Comparison of ENCODE assay signal across 22 cellular contexts in the genomic region with DNA sequence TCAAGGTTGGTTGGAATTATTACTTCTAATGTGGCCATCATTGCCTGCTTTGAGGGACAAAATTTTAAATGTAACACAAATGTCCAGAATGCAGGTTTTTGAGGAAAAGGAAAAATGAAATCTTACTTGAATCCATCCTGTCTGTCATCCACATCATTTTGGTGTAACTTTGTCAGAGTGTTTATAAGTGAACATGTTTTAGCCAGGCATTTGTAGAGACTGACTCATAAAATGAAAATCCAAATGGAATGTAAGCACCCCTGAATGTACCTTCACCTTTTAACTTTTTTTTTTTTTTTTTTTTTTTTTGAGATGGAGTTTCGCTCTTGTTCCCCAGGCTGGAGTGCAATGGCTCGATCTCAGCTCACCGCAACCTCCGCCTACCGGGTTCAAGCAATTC.
DNase-seq lines count a peak whose midpoint lies in the region; ATAC-seq, FAIRE-seq and TF ChIP-seq lines count a peak whose summit lies in the region.
"Had no signal": no experiment of that assay in that cellular context is flagged by ENCODE, and none has a peak within 500 bp of the region (broad histone marks: within the 10 kb centered on the region; RNA-seq: fewer than 3 reads in every experiment).

No MANE protein-coding gene starts in this region.

- no peaks in the 10 kb centered on the region for H3K36me3 ChIP-seq in HEK293 (ENCODE audit: control insufficient read depth in 2 of 2, insufficient read depth in 1 of 2, low read length in 2 of 2)
- H3K36me3 ChIP-seq in RWPE2 (ENCODE audit: low read depth): no peaks in the 10 kb centered on the region
- H3K36me3 ChIP-seq: BLaER1 treated with 17β-estradiol and CSF1 and Interleukin-3, amounts not matched to agents 10 nM and 100 nM; MG63 had no signal

- peaks cover 3% of the 10 kb centered on the region; the same call in 1 of the 2 replicates for H3K4me1 ChIP-seq in HEK293 (ENCODE audit: control insufficient read depth, insufficient read depth, low read length)
- peaks cover 58% of the 10 kb centered on the region for H3K4me1 ChIP-seq in RWPE2 (ENCODE audit: insufficient read depth, poor library complexity, severe bottlenecking)
- peaks cover 52% of the 10 kb centered on the region for H3K4me1 ChIP-seq in foreskin keratinocyte
- H3K4me1 ChIP-seq: BLaER1 treated with 17β-estradiol and CSF1 and Interleukin-3, amounts not matched to agents 10 nM and 100 nM had no signal

- H3K9me3 Mint-ChIP-seq in chondrocyte (ENCODE audit: low read depth): no peaks in the 10 kb centered on the region
- H3K9me3 Mint-ChIP-seq: CD4-positive, alpha-beta T cell had no signal

- H3K27ac ChIP-seq in HEK293 (ENCODE audit: extremely low read depth, low read depth, low read length): no peak overlapping the region
- H3K27ac ChIP-seq in RWPE2 (ENCODE audit: poor library complexity, severe bottlenecking): peak overlapping the region; percentile 97
- H3K27ac ChIP-seq in foreskin keratinocyte: peak overlapping the region; percentile 42
- H3K27ac ChIP-seq: BLaER1 treated with 17β-estradiol and CSF1 and Interleukin-3, amounts not matched to agents 10 nM and 100 nM had no signal

- CTCF ChIA-PET in HEK293 (lab: Yijun Ruan, JAX): no interaction called here

- H3K27me3 ChIP-seq in RWPE2 (ENCODE audit: insufficient read depth, poor library complexity, severe bottlenecking) (no peaks in the 10 kb centered on the region), foreskin keratinocyte (no peaks in the 10 kb centered on the region)
- H3K27me3 ChIP-seq: BLaER1 treated with 17β-estradiol and CSF1 and Interleukin-3, amounts not matched to agents 10 nM and 100 nM had no signal

- ATAC-seq in RWPE2 (ENCODE audit: low read depth) (peak; percentile 63), foreskin keratinocyte (peak; percentile 56), GM18868 (IDR thresholded peaks at IDR 0.05; ENCODE audit: unreplicated experiment) (no peak), GM19397 (IDR thresholded peaks at IDR 0.05; ENCODE audit: unreplicated experiment) (no peak)
- ATAC-seq: K562, Panc1, SK-N-SH treated with all-trans-retinoic acid at 6 μM for 48 hours had no signal

- POLR2A ChIA-PET in HEK293 (lab: Yijun Ruan, JAX): no interaction called here

- no peak overlapping the region for H3K27ac Mint-ChIP-seq in chondrocyte (ENCODE audit: unreplicated experiment)
- H3K27ac Mint-ChIP-seq: CD4-positive, alpha-beta T cell had no signal

- H3K9me3 ChIP-seq in HEK293 (ENCODE audit: control insufficient read depth, insufficient read depth, low read depth, low read length) (no peaks in the 10 kb centered on the region), RWPE2 (ENCODE audit: severe bottlenecking) (no peaks in the 10 kb centered on the region)
- H3K9me3 ChIP-seq: BLaER1 treated with 17β-estradiol and CSF1 and Interleukin-3, amounts not matched to agents 10 nM and 100 nM; MG63 had no signal

- TF ChIP-seq CTCF in HEK293 (tag by site-specific recombination; IDR thresholded peaks at IDR 0.05) (no peak), RWPE2 (IDR thresholded peaks at IDR 0.05; ENCODE audit: poor library complexity, severe bottlenecking) (no peak), foreskin keratinocyte (conservative IDR thresholded peaks at IDR 0.05) (no peak), chondrocyte (IDR thresholded peaks at IDR 0.05) (no peak)

- no peak overlapping the region for H3K4me3 Mint-ChIP-seq in chondrocyte (ENCODE audit: unreplicated experiment)
- H3K4me3 Mint-ChIP-seq: CD4-positive, alpha-beta T cell had no signal

- DNase-seq in RWPE2 (ENCODE audit: low spot score) (no peak), foreskin keratinocyte (peak; percentile 57 to 76), urothelium cell line (ENCODE audit: low spot score) (peak; percentile 65), chondrocyte (ENCODE audit: low spot score) (no peak)
- DNase-seq: AML-193; CD4-positive, alpha-beta T cell; DMS53; Kasumi-1; MG63; NCI-H1105 treated with DMSO at 0.1 percent for 48 hours; NCI-H2029; NCI-H446 treated with DMSO at 0.1 percent for 48 hours; NCI-H526 treated with DMSO at 0.1 percent for 48 hours had no signal

- no peak for FAIRE-seq in urothelium cell line (lab: Jason Lieb, UNC)
- FAIRE-seq: A204.1, H54, K562 had no signal

- H3K4me1 Mint-ChIP-seq in chondrocyte (ENCODE audit: low read depth): peaks cover 2% of the 10 kb centered on the region

- H3K4me3 ChIP-seq in HEK293 (ENCODE audit: low read depth, low read length): no peak overlapping the region
- no peak overlapping the region for H3K4me3 ChIP-seq in RWPE2 (ENCODE audit: severe bottlenecking)
- H3K4me3 ChIP-seq: BLaER1 treated with 17β-estradiol and CSF1 and Interleukin-3, amounts not matched to agents 10 nM and 100 nM; K562; MG63 had no signal

- no peaks in the 10 kb centered on the region for H3K36me3 Mint-ChIP-seq in chondrocyte (ENCODE audit: low read depth)

- H3K27me3 Mint-ChIP-seq in chondrocyte (ENCODE audit: low read depth): peaks cover 6% of the 10 kb centered on the region
- H3K27me3 Mint-ChIP-seq: CD4-positive, alpha-beta T cell had no signal

TF ChIP-seq in HEK293, 187 proteins besides CTCF, POLR2A, EP300 and RAD21:
- TF ChIP-seq ZSCAN30 (tag by site-specific recombination; IDR thresholded peaks at IDR 0.05) (no peak), ZNF791 (tag by site-specific recombination; IDR thresholded peaks at IDR 0.05) (no peak), ZNF132 (tag by site-specific recombination; IDR thresholded peaks at IDR 0.05; ENCODE audit: borderline replicate concordance) (no peak), ZNF2 (tag by site-specific recombination; IDR thresholded peaks at IDR 0.05) (no peak), ZNF335 (tag by site-specific recombination; conservative IDR thresholded peaks at IDR 0.05) (peak; percentile 37; the same call in 1 of the 2 replicates)
- TF ChIP-seq, protein P1, sequence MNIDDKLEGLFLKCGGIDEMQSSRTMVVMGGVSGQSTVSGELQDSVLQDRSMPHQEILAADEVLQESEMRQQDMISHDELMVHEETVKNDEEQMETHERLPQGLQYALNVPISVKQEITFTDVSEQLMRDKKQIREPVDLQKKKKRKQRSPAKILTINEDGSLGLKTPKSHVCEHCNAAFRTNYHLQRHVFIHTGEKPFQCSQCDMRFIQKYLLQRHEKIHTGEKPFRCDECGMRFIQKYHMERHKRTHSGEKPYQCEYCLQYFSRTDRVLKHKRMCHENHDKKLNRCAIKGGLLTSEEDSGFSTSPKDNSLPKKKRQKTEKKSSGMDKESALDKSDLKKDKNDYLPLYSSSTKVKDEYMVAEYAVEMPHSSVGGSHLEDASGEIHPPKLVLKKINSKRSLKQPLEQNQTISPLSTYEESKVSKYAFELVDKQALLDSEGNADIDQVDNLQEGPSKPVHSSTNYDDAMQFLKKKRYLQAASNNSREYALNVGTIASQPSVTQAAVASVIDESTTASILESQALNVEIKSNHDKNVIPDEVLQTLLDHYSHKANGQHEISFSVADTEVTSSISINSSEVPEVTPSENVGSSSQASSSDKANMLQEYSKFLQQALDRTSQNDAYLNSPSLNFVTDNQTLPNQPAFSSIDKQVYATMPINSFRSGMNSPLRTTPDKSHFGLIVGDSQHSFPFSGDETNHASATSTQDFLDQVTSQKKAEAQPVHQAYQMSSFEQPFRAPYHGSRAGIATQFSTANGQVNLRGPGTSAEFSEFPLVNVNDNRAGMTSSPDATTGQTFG (tag by site-specific recombination; IDR thresholded peaks at IDR 0.05; ENCODE audit: borderline replicate concordance): no peak
- TF ChIP-seq, protein P2, sequence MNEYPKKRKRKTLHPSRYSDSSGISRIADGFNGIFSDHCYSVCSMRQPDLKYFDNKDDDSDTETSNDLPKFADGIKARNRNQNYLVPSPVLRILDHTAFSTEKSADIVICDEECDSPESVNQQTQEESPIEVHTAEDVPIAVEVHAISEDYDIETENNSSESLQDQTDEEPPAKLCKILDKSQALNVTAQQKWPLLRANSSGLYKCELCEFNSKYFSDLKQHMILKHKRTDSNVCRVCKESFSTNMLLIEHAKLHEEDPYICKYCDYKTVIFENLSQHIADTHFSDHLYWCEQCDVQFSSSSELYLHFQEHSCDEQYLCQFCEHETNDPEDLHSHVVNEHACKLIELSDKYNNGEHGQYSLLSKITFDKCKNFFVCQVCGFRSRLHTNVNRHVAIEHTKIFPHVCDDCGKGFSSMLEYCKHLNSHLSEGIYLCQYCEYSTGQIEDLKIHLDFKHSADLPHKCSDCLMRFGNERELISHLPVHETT (tag by site-specific recombination; IDR thresholded peaks at IDR 0.05): no peak
- TF ChIP-seq, protein P3, sequence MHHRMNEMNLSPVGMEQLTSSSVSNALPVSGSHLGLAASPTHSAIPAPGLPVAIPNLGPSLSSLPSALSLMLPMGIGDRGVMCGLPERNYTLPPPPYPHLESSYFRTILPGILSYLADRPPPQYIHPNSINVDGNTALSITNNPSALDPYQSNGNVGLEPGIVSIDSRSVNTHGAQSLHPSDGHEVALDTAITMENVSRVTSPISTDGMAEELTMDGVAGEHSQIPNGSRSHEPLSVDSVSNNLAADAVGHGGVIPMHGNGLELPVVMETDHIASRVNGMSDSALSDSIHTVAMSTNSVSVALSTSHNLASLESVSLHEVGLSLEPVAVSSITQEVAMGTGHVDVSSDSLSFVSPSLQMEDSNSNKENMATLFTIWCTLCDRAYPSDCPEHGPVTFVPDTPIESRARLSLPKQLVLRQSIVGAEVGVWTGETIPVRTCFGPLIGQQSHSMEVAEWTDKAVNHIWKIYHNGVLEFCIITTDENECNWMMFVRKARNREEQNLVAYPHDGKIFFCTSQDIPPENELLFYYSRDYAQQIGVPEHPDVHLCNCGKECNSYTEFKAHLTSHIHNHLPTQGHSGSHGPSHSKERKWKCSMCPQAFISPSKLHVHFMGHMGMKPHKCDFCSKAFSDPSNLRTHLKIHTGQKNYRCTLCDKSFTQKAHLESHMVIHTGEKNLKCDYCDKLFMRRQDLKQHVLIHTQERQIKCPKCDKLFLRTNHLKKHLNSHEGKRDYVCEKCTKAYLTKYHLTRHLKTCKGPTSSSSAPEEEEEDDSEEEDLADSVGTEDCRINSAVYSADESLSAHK (tag by site-specific recombination; IDR thresholded peaks at IDR 0.05): no peak

Comparison
In these comparisons a context has a peak if more than half of its experiments do, and no peak if none do; other contexts are left out.
1. ATAC-seq: peak in RWPE2 (single experiment) and foreskin keratinocyte (single experiment); none in GM18868 (single experiment) and GM19397 (single experiment).
2. DNase-seq: peak in foreskin keratinocyte (2 of 2) and urothelium cell line (single experiment); none in RWPE2 (single experiment) and chondrocyte (single experiment).